In the genomic region with DNA sequence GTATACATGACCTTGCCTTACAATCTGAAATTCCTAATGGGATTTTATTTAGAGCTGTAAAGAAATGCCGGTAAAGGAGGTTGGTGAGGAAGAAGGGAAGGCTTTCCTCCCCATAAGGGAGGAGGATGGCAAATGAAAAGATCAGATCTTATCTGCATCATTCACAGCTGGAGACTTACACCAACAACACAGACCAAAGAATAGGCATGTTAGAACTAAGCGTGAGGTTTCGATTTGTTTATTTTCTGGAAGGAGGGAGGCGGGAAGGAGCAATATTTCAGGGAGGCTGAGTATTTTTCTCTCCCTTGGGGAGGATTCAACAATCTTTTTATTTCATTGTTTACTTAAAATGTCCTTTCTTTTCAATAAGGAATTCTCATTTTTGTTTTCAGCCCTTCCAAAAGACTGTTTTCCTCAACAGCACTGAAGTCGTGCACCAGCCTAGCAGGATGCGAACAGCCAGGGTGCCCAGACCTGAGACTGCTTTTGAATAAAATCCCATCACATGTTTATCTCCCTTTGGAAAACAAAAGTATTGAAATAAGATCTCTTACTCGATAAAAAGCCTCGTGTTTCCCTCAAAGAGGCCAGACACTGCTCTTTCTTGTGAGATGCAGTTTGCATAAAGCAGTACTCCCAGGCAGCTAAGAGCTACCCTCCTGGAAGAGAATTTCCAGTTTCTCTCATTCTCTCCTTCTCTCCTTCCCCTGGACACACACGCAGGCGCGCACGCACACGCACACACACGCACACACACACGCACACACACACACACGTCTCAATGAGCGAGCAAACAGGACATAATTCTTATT, we compare ENCODE assay signal across 9 cellular contexts.
DNase-seq lines count a peak whose midpoint lies in the region; ATAC-seq and TF ChIP-seq lines count a peak whose summit lies in the region.
"Had no signal": no experiment of that assay in that cellular context is flagged by ENCODE, and none has a peak within 500 bp of the region (broad histone marks: within the 10 kb centered on the region; RNA-seq: fewer than 3 reads in every experiment).

No MANE protein-coding gene starts in this region.

- DNase-seq in AG09309 (ENCODE audit: low read depth) (no peak), NCI-H2107 treated with DMSO at 0.1 percent for 48 hours (lab: John Stamatoyannopoulos, UW; ENCODE audit: unreplicated experiment) (peak; percentile 64), endothelial cell (ENCODE audit: low spot score) (no peak), osteocyte (ENCODE audit: extremely low spot score, unreplicated experiment) (no peak), NCI-H446 treated with DMSO at 0.1 percent for 48 hours (lab: John Stamatoyannopoulos, UW) (no peak), NCI-H524 treated with DMSO at 0.1 percent for 48 hours (lab: John Stamatoyannopoulos, UW) (no peak)
- no peak for DNase-seq in activated naive CD4-positive, alpha-beta T cell treated with anti-CD3 and anti-CD28 coated beads, Interleukin-2, amount 10 ng/mL, durations not matched to agents 7 days and 5 days
- DNase-seq: stimulated activated CD4-positive, alpha-beta T cell treated with anti-CD3 and anti-CD28 coated beads, Interleukin-12 subunit alpha, Interleukin-12 subunit beta, amount 100 ng/mL, for 4 hours had no signal

- H3K4me3 Mint-ChIP-seq in endothelial cell (ENCODE audit: unreplicated experiment) (no peak overlapping the region), osteocyte (ENCODE audit: unreplicated experiment) (peak overlapping the region; percentile 19)
- H3K4me3 Mint-ChIP-seq in activated naive CD4-positive, alpha-beta T cell treated with anti-CD3 and anti-CD28 coated beads, Interleukin-2, amount 10 ng/mL, durations not matched to agents 7 days and 5 days = no peak overlapping the region

- TF ChIP-seq CTCF in AG09309 (IDR thresholded peaks at IDR 0.05; ENCODE audit: control insufficient read depth, insufficient read depth, low read depth, low read length, missing control alignments) (no peak), endothelial cell (IDR thresholded peaks at IDR 0.05; ENCODE audit: unreplicated experiment) (no peak), osteocyte (IDR thresholded peaks at IDR 0.05) (no peak)

- H3K27me3 Mint-ChIP-seq in endothelial cell (ENCODE audit: unreplicated experiment) = peaks cover 4% of the 10 kb centered on the region
- H3K27me3 Mint-ChIP-seq in osteocyte (ENCODE audit: unreplicated experiment) = peaks cover 2% of the 10 kb centered on the region
- no peaks in the 10 kb centered on the region for H3K27me3 Mint-ChIP-seq in activated naive CD4-positive, alpha-beta T cell treated with anti-CD3 and anti-CD28 coated beads, Interleukin-2, amount 10 ng/mL, durations not matched to agents 7 days and 5 days

- peak overlapping the region; percentile 79 for H3K27ac Mint-ChIP-seq in endothelial cell (ENCODE audit: unreplicated experiment)
- H3K27ac Mint-ChIP-seq in osteocyte (ENCODE audit: unreplicated experiment) = peak overlapping the region; percentile 28
- H3K27ac Mint-ChIP-seq in activated naive CD4-positive, alpha-beta T cell treated with anti-CD3 and anti-CD28 coated beads, Interleukin-2, amount 10 ng/mL, durations not matched to agents 7 days and 5 days = no peak overlapping the region

- CTCF ChIA-PET in activated naive CD4-positive, alpha-beta T cell treated with anti-CD3 and anti-CD28 coated beads, Interleukin-2, amount 10 ng/mL, durations not matched to agents 7 days and 5 days (lab: Charles Lee) = no interaction called here

- H3K36me3 Mint-ChIP-seq in endothelial cell (ENCODE audit: low read depth, unreplicated experiment) (peaks cover 7% of the 10 kb centered on the region), osteocyte (ENCODE audit: unreplicated experiment) (peaks cover 2% of the 10 kb centered on the region)
- H3K36me3 Mint-ChIP-seq in activated naive CD4-positive, alpha-beta T cell treated with anti-CD3 and anti-CD28 coated beads, Interleukin-2, amount 10 ng/mL, durations not matched to agents 7 days and 5 days = no peaks in the 10 kb centered on the region

- H3K9me3 Mint-ChIP-seq in endothelial cell (ENCODE audit: unreplicated experiment) (no peaks in the 10 kb centered on the region), osteocyte (ENCODE audit: unreplicated experiment) (no peaks in the 10 kb centered on the region)
- H3K9me3 Mint-ChIP-seq in activated naive CD4-positive, alpha-beta T cell treated with anti-CD3 and anti-CD28 coated beads, Interleukin-2, amount 10 ng/mL, durations not matched to agents 7 days and 5 days = no peaks in the 10 kb centered on the region

- H3K4me1 Mint-ChIP-seq in endothelial cell (ENCODE audit: unreplicated experiment) = peaks cover 20% of the 10 kb centered on the region
- peaks cover 18% of the 10 kb centered on the region for H3K4me1 Mint-ChIP-seq in osteocyte (ENCODE audit: unreplicated experiment)
- H3K4me1 Mint-ChIP-seq in activated naive CD4-positive, alpha-beta T cell treated with anti-CD3 and anti-CD28 coated beads, Interleukin-2, amount 10 ng/mL, durations not matched to agents 7 days and 5 days = peaks cover 34% of the 10 kb centered on the region

- no peak for ATAC-seq in HG02981 (IDR thresholded peaks at IDR 0.05; ENCODE audit: unreplicated experiment)

- H3K4me3 ChIP-seq in AG09309 (ENCODE audit: control insufficient read depth, low read depth, low read length) = peak overlapping the region; percentile 43
